ENCODE assay signal across 31 cellular contexts in genomic region chr6:70735513-70735912, GRCh38.
"Had no signal": no experiment of that assay in that cellular context is flagged by ENCODE, and none has a peak within 500 bp of the region (broad histone marks: within the 10 kb centered on the region; RNA-seq: fewer than 3 reads in every experiment).

No MANE protein-coding gene starts in this region.

- H3K4me1 ChIP-seq: adrenal gland had no signal

- H3K9me3 ChIP-seq: adrenal gland had no signal

- DNase-seq: activated B cell treated with CpG ODN at 0.5 μM for 24 hours; activated CD4-positive, alpha-beta memory T cell treated with anti-CD3 and anti-CD28 coated beads for 36 hours; activated CD4-positive, alpha-beta T cell treated with anti-CD3 and anti-CD28 coated beads for 4 hours; activated CD4-positive, alpha-beta T cell treated with anti-CD3 and anti-CD28 coated beads, Interleukin-2, amount 10 ng/mL, durations not matched to agents 24 days and 14 days; activated CD4-positive, alpha-beta T cell treated with anti-CD3 and anti-CD28 coated beads, Interleukin-2, amount 50 U/mL, for 1 hour; activated CD4-positive, alpha-beta T cell treated with anti-CD3 and anti-CD28 coated beads, Interleukin-2, amount 50 U/mL, for 4 hours; activated CD4-positive, CD25-positive, alpha-beta regulatory T cell treated with anti-CD3 and anti-CD28 coated beads, Interleukin-2, amount 50 U/mL, for 72 hours; activated CD8-positive, alpha-beta memory T cell treated with anti-CD3 and anti-CD28 coated beads, Interleukin-2, amount 50 U/mL, for 4 hours; activated CD8-positive, alpha-beta T cell treated with anti-CD3 and anti-CD28 coated beads for 36 hours; activated effector memory CD4-positive, alpha-beta T cell treated with anti-CD3 and anti-CD28 coated beads, Interleukin-2, amount 50 U/mL, for 16 hours; activated gamma-delta T cell treated with Interleukin-2 at 50 U/mL for 16 hours; activated naive CD4-positive, alpha-beta T cell; activated naive CD4-positive, alpha-beta T cell treated with anti-CD3 and anti-CD28 coated beads for 36 hours; activated naive CD4-positive, alpha-beta T cell treated with anti-CD3 and anti-CD28 coated beads, Interleukin-2, amount 50 U/mL, for 16 hours; activated naive CD8-positive, alpha-beta T cell treated with anti-CD3 and anti-CD28 coated beads for 36 hours; activated T-cell treated with anti-CD3 and anti-CD28 coated beads for 4 hours; activated T-cell treated with anti-CD3 and anti-CD28 coated beads, Interleukin-2, amount 50 U/mL, for 1 hour; activated T-cell treated with anti-CD3 and anti-CD28 coated beads, Interleukin-2, amount 50 U/mL, for 4 hours; activated T-cell treated with anti-CD3 and anti-CD28 coated beads, Interleukin-2, amount 50 U/mL, for 72 hours; adrenal gland; amniotic stem cell; aorta; caudate nucleus; cerebellar nuclear complex; T-helper 1 cell; T-helper 2 cell; T-helper 9 cell had no signal

- H3K27me3 ChIP-seq: adrenal gland, cardiac muscle cell had no signal

- H3K36me3 ChIP-seq: adrenal gland, cardiac muscle cell had no signal

- H3K4me3 ChIP-seq: adrenal gland, cardiac muscle cell had no signal

- ATAC-seq: activated CD8-positive, alpha-beta T cell treated with anti-CD3 and anti-CD28 coated beads for 36 hours; activated naive CD4-positive, alpha-beta T cell treated with anti-CD3 and anti-CD28 coated beads, Interleukin-2, amount 50 U/mL, for 72 hours; activated T-cell treated with anti-CD3 and anti-CD28 coated beads, Interleukin-2, amount 50 U/mL, for 4 hours; activated T-cell treated with anti-CD3 and anti-CD28 coated beads, Interleukin-2, amount 50 U/mL, for 72 hours; activated T-helper 17 cell treated with anti-CD3 and anti-CD28 coated beads, Interleukin-2, amount 50 U/mL, for 72 hours had no signal

- H3K27ac ChIP-seq: adrenal gland, cardiac muscle cell, VCaP had no signal
